In genomic region chr7:148670807-148671206, GRCh38 we compare ENCODE assay signal across 14 cellular contexts. TPM values are rescaled to one million over a fixed set of nuclear protein-coding genes. Genes with fewer than 3 reads are reported as not detected.
DNase-seq lines count a peak whose midpoint lies in the region; ATAC-seq, FAIRE-seq and TF ChIP-seq lines count a peak whose summit lies in the region.
"Had no signal": no experiment of that assay in that cellular context is flagged by ENCODE, and none has a peak within 500 bp of the region (broad histone marks: within the 10 kb centered on the region; RNA-seq: fewer than 3 reads in every experiment).

No MANE protein-coding gene starts in this region.

- intact Hi-C loops in HepG2 (cut with micrococcal nuclease; ENCODE audit: unreplicated experiment) (no loop called here), right lobe of liver (cut with DNase I) (no loop called here)

- in situ Hi-C loops in HepG2 (cut with HindIII; ENCODE audit: extremely low pct_ligation_motif_present, low pct_unique_long_range_greater_than_20kb), result no loop called here

- TF ChIP-seq EP300 in HepG2 (IDR thresholded peaks at IDR 0.05; ENCODE audit: low read depth in 2 of 2, low read length in 2 of 2), result no peak
- no peak for TF ChIP-seq EP300 in HepG2 (CRISPR knock-in tag; IDR thresholded peaks at IDR 0.05; ENCODE audit: borderline replicate concordance)

- FAIRE-seq in HepG2 (lab: Jason Lieb, UNC) (no peak), bronchial epithelial cell (lab: Jason Lieb, UNC) (peak; percentile 93)
- FAIRE-seq: A549, D721Med had no signal

- no peak for TF ChIP-seq POLR2A in HepG2 (IDR thresholded peaks at IDR 0.05; ENCODE audit: insufficient read depth in 1 of 2, low read depth in 2 of 2, low read length in 2 of 2)
- TF ChIP-seq POLR2A in right lobe of liver (IDR thresholded peaks at IDR 0.05), result no peak
- no peak for TF ChIP-seq POLR2A in NB4 (IDR thresholded peaks at IDR 0.05; ENCODE audit: extremely low read depth, insufficient read length)

- H3K4me1 ChIP-seq in HepG2 (ENCODE audit: insufficient read depth, low read length) (no peaks in the 10 kb centered on the region), right lobe of liver (no peaks in the 10 kb centered on the region)
- H3K4me1 ChIP-seq: A549 had no signal

- H4K20me1 ChIP-seq in HepG2 (ENCODE audit: insufficient read depth, low read length), result no peaks in the 10 kb centered on the region

- H3K27ac ChIP-seq in HepG2 (ENCODE audit: extremely low read length, insufficient read depth, low read length) (no peak overlapping the region), right lobe of liver (no peak overlapping the region)
- H3K27ac ChIP-seq: A549, SJCRH30 had no signal

- no peak overlapping the region for H3K4me2 ChIP-seq in HepG2 (ENCODE audit: low read depth, low read length)
- H3K4me2 ChIP-seq: A549 had no signal

- DNase-seq in HepG2 (ENCODE audit: low spot score) (no peak), right lobe of liver (no peak), NB4 (ENCODE audit: low read depth) (peak; percentile 51), bronchial epithelial cell (ENCODE audit: low read depth) (no peak), NCI-H524 (lab: John Stamatoyannopoulos, UW) (no peak), HT-29 (ENCODE audit: low spot score) (no peak)
- DNase-seq: CD4-positive, alpha-beta T cell; HCEC 1CT; NCI-H187 treated with DMSO at 0.1 percent for 48 hours; NCI-H510A treated with DMSO at 0.1 percent for 48 hours; SJCRH30 had no signal

- H3K27me3 ChIP-seq in HepG2 (ENCODE audit: control insufficient read depth in 1 of 2, insufficient read depth in 2 of 2, low read length in 2 of 2) (peaks cover 0 to 1% of the 10 kb centered on the region in 2 experiments; a peak in 1 of 5 replicates), right lobe of liver (no peaks in the 10 kb centered on the region), bronchial epithelial cell (ENCODE audit: control insufficient read depth, insufficient read depth, low read length) (no peaks in the 10 kb centered on the region)
- H3K27me3 ChIP-seq: SJCRH30 had no signal

- no peak overlapping the region for H2AFZ ChIP-seq in HepG2 (ENCODE audit: low read length)

- H3K36me3 ChIP-seq in HepG2 (replicated peaks in 1 of 2; ENCODE audit: control insufficient read depth in 1 of 2, insufficient read depth in 2 of 2, low read length in 2 of 2), result no peaks in the 10 kb centered on the region
- H3K36me3 ChIP-seq in right lobe of liver, result no peaks in the 10 kb centered on the region
- H3K36me3 ChIP-seq in bronchial epithelial cell (ENCODE audit: control insufficient read depth, insufficient read depth, low read length), result no peaks in the 10 kb centered on the region
- H3K36me3 ChIP-seq: SJCRH30 had no signal

- peaks cover 28% of the 10 kb centered on the region for H3K9me3 ChIP-seq in HepG2 (ENCODE audit: low read length)
- H3K9me3 ChIP-seq in right lobe of liver, result no peaks in the 10 kb centered on the region
- H3K9me3 ChIP-seq: SJCRH30 had no signal

- no peak for TF ChIP-seq CTCF in HepG2 (CRISPR knock-in tag; IDR thresholded peaks at IDR 0.05)
- TF ChIP-seq CTCF in right lobe of liver (IDR thresholded peaks at IDR 0.05), result no peak
- no peak for TF ChIP-seq CTCF in NB4 (IDR thresholded peaks at IDR 0.05; ENCODE audit: low read depth, low read length)
- no peak for TF ChIP-seq CTCF in bronchial epithelial cell (IDR thresholded peaks at IDR 0.05; ENCODE audit: insufficient read depth, low read length, severe bottlenecking)

- no peak for TF ChIP-seq RAD21 in HepG2 (CRISPR knock-in tag; IDR thresholded peaks at IDR 0.05)

- CTCF ChIA-PET in HepG2 (lab: Yijun Ruan, JAX; ENCODE audit: low intra/inter-chr PET ratio, low total read pairs), result no interaction called here

- no peak overlapping the region for H3K9ac ChIP-seq in HepG2 (ENCODE audit: insufficient read depth, low read depth, low read length)

- WGBS in HepG2 (ENCODE audit: low lambda C conversion rate), result 29% methylated on average over 4 of the region's 4 CpGs
- WGBS in right lobe of liver (ENCODE audit: insufficient coverage, low coverage, low lambda C conversion rate, missing lambda C conversion rate), result 48% methylated on average over 4 of the region's 4 CpGs

- ATAC-seq in HepG2 (peak; percentile 66), right lobe of liver (no peak), GM21367 (IDR thresholded peaks at IDR 0.05; ENCODE audit: unreplicated experiment) (no peak)
- ATAC-seq: A549 had no signal

- POLR2A ChIA-PET in HepG2 (lab: Yijun Ruan, JAX), result no interaction called here

- H3K79me2 ChIP-seq in HepG2 (ENCODE audit: insufficient read depth, low read length), result no peaks in the 10 kb centered on the region

- no TSS peak for BruUV-seq in HepG2 (replicated peaks; lab: Mats Ljungman, UMichigan)

- H3K4me3 ChIP-seq in HepG2 (replicated peaks in 1 of 3; ENCODE audit: insufficient read depth in 1 of 3, low read depth in 2 of 3, low read length in 3 of 3) (no peak overlapping the region), right lobe of liver (no peak overlapping the region), NB4 (ENCODE audit: low read depth, low read length) (no peak overlapping the region), bronchial epithelial cell (ENCODE audit: low read depth, low read length) (no peak overlapping the region)
- H3K4me3 ChIP-seq: A549, SJCRH30 had no signal

TF ChIP-seq in HepG2, 621 proteins besides CTCF, POLR2A, EP300 and RAD21:
- no peak for TF ChIP-seq ZNF850 (CRISPR knock-in tag; conservative IDR thresholded peaks at IDR 0.05)

RNA-seq across cellular contexts. Expression of gene CUL1, which starts 27.9 kb away (rescaled TPM):
- total RNA-seq in HepG2 (2016; rRNA removed; fragmentation: Illumina TruSeq; extraction: Trizol) (45.9 and 80.4 TPM in 2 replicates), right lobe of liver (10 to 100 TPM; 22.3 to 46.3 (median 30.8) TPM), bronchial epithelial cell (40.5 and 41.3 TPM in 2 replicates)
- 10.9 and 12.4 TPM in 2 replicates for total RNA-seq in HepG2 (2016; cell fraction: cytosol; rRNA removed; fragmentation: Illumina TruSeq; extraction: Trizol; ENCODE audit: low read depth)
- 46.4 and 78.8 TPM in 2 replicates for total RNA-seq in HepG2 (2016; cell fraction: insoluble cytoplasmic fraction; rRNA removed; fragmentation: Illumina TruSeq; extraction: Trizol)
- total RNA-seq in HepG2 (2016; cell fraction: membrane; rRNA removed; fragmentation: Illumina TruSeq; extraction: Trizol), result 32.7 and 35.8 TPM in 2 replicates
- 32.2 and 36.2 TPM in 2 replicates for total RNA-seq in HepG2 (2016; cell fraction: nucleus; rRNA removed; fragmentation: Illumina TruSeq; extraction: Trizol)
- 27.6 and 30.1 TPM in 2 replicates for polyA plus RNA-seq in HepG2 (2011; rRNA removed)
- 18.4 and 25.3 TPM in 2 replicates for polyA plus RNA-seq in HepG2 (2011; cell fraction: cytosol; rRNA removed)
- polyA plus RNA-seq in HepG2 (2011; cell fraction: nucleus; rRNA removed), result 13.1 and 15.9 TPM in 2 replicates
- 31.9 and 36.9 TPM in 2 replicates for polyA plus RNA-seq in HepG2 (2012)
- 7.9 and 9.9 TPM in 2 replicates for polyA plus RNA-seq in HepG2 (2016; cell fraction: cytosol; fragmentation: Illumina TruSeq; extraction: Trizol; ENCODE audit: low read depth)
- 82.8 and 83.4 TPM in 2 replicates for polyA plus RNA-seq in HepG2 (2016; cell fraction: insoluble cytoplasmic fraction; fragmentation: Illumina TruSeq; extraction: Trizol; ENCODE audit: low read depth)
- 20.2 and 22.6 TPM in 2 replicates for polyA plus RNA-seq in HepG2 (2016; cell fraction: membrane; fragmentation: Illumina TruSeq; extraction: Trizol; ENCODE audit: low read depth)
- 45.2 and 47.0 TPM in 2 replicates for polyA plus RNA-seq in HepG2 (2016; cell fraction: nucleus; fragmentation: Illumina TruSeq; extraction: Trizol; ENCODE audit: insufficient read depth, low read depth)
- 16.1 and 32.8 TPM in 2 replicates for polyA minus RNA-seq in HepG2 (2011; rRNA and poly(A)+ RNA removed; ENCODE audit: low replicate concordance)
- 22.8 and 24.1 TPM in 2 replicates for polyA minus RNA-seq in HepG2 (2011; cell fraction: cytosol; rRNA and poly(A)+ RNA removed)
- 25.6 and 32.2 TPM in 2 replicates for polyA minus RNA-seq in HepG2 (2011; cell fraction: nucleus; rRNA and poly(A)+ RNA removed)
- total RNA-seq in HT-29 (2014; rRNA removed; shearing (Covaris generic)), result 44.2 and 46.7 TPM in 2 replicates
